In genomic region chr4:2803624-2804448, GRCh38 we compare ENCODE assay signal across 1 cellular context.
TF ChIP-seq lines count a peak whose summit lies in the region.

No MANE protein-coding gene starts in this region.

TF ChIP-seq in K562, 482 proteins besides CTCF, POLR2A, EP300 and RAD21 (continued from another document and continues in another):
- no peak for TF ChIP-seq PBX2 (CRISPR knock-in tag; IDR thresholded peaks at IDR 0.05; ENCODE audit: low read depth)
- TF ChIP-seq PBX2 (tag; conservative IDR thresholded peaks at IDR 0.05; ENCODE audit: low read depth), result no peak
- TF ChIP-seq MXI1 (IDR thresholded peaks at IDR 0.05; ENCODE audit: low read depth, low read length), result no peak
- TF ChIP-seq KLF10 (CRISPR knock-in tag; IDR thresholded peaks at IDR 0.05), result no peak
- TF ChIP-seq ARID1B (IDR thresholded peaks at IDR 0.05), result peak; percentile 58
- TF ChIP-seq NFIX (CRISPR knock-in tag; IDR thresholded peaks at IDR 0.05; ENCODE audit: low read depth), result no peak
- peak; percentile 16; the same call in 1 of the 2 replicates for TF ChIP-seq NFIC (IDR thresholded peaks at IDR 0.05)
- no peak for TF ChIP-seq TBL1XR1 (IDR thresholded peaks at IDR 0.05; ENCODE audit: low read length in 2 of 2)
- TF ChIP-seq E2F4 (CRISPR knock-in tag; IDR thresholded peaks at IDR 0.05; ENCODE audit: low read depth), result no peak
- TF ChIP-seq ZFPM2 (CRISPR knock-in tag; IDR thresholded peaks at IDR 0.05), result no peak
- no peak for TF ChIP-seq SIRT6 (IDR thresholded peaks at IDR 0.05; ENCODE audit: low read depth, low read length)
- TF ChIP-seq ZBTB5 (IDR thresholded peaks at IDR 0.05), result no peak
- peak; percentile 54; the same call in 1 of the 2 replicates for TF ChIP-seq MAX (CRISPR knock-in tag; IDR thresholded peaks at IDR 0.05)
- TF ChIP-seq TOE1 (IDR thresholded peaks at IDR 0.05; ENCODE audit: borderline replicate concordance), result peak; percentile 67; the same call in 1 of the 2 replicates
- TF ChIP-seq TOE1 (CRISPR knock-in tag; IDR thresholded peaks at IDR 0.05; ENCODE audit: borderline replicate concordance, low read depth), result no peak
- TF ChIP-seq HDAC2 (IDR thresholded peaks at IDR 0.05), result peak; percentile 58; the same call in 1 of the 2 replicates
- peak; percentile 43 for TF ChIP-seq BHLHE40 (IDR thresholded peaks at IDR 0.05; ENCODE audit: low read length)
- no peak for TF ChIP-seq ZBTB1 (CRISPR knock-in tag; IDR thresholded peaks at IDR 0.05; ENCODE audit: borderline replicate concordance, low read depth)
- no peak for TF ChIP-seq GTF3C2 (IDR thresholded peaks at IDR 0.05; ENCODE audit: borderline replicate concordance, extremely low read depth, insufficient read length)
- no peak for TF ChIP-seq ZNF77 (CRISPR knock-in tag; IDR thresholded peaks at IDR 0.05)
- no peak for TF ChIP-seq ARID3B (CRISPR knock-in tag; IDR thresholded peaks at IDR 0.05; ENCODE audit: borderline replicate concordance)
- no peak for TF ChIP-seq ARID4B (CRISPR knock-in tag; IDR thresholded peaks at IDR 0.05)
- TF ChIP-seq ID3 (CRISPR knock-in tag; IDR thresholded peaks at IDR 0.05), result no peak
- no peak for TF ChIP-seq ID3 (tag; IDR thresholded peaks at IDR 0.05)
- peak; percentile 90 for TF ChIP-seq JUND (IDR thresholded peaks at IDR 0.05; ENCODE audit: borderline replicate concordance, low read depth, low read length)
- peak; percentile 77; the same call in 2 of the 3 replicates for TF ChIP-seq JUND (tag; IDR thresholded peaks at IDR 0.05; ENCODE audit: borderline replicate concordance, low read depth, low read length)
- peak; percentile 93 for TF ChIP-seq FOSL1 (tag; conservative IDR thresholded peaks at IDR 0.05)
- TF ChIP-seq ASH1L (IDR thresholded peaks at IDR 0.05; ENCODE audit: borderline replicate concordance, low read depth, partially characterized antibody), result no peak
